In genomic region chr3:56410576-56410975, GRCh38 we compare ENCODE assay signal across 26 cellular contexts. TPM values are rescaled to one million over a fixed set of nuclear protein-coding genes. Genes with fewer than 3 reads are reported as not detected.
"Had no signal": no experiment of that assay in that cellular context is flagged by ENCODE, and none has a peak within 500 bp of the region (broad histone marks: within the 10 kb centered on the region; RNA-seq: fewer than 3 reads in every experiment).

No MANE protein-coding gene starts in this region.

- DNase-seq: Karpas-422; KBM-7; MG63; NCI-H1092; NCI-H1105 treated with DMSO at 0.1 percent for 48 hours; NCI-H1417 treated with DMSO at 0.1 percent for 48 hours; NCI-H146; NCI-H1694 treated with DMSO at 0.1 percent for 48 hours; NCI-H1930; NCI-H2081; NCI-H2107; NCI-H2227 treated with DMSO at 0.1 percent for 48 hours; NCI-H446; NCI-H510A; NCI-H524 treated with DMSO at 0.1 percent for 48 hours; NCI-H69; NCI-H774; NK-92 treated with Interleukin-12 subunit alpha and Interleukin-12 subunit beta, amount 100 ng/mL, for 24 hours; PC-3; SHP77; SK-N-SH; SW 1271; T-cell had no signal

- H3K27me3 ChIP-seq: MG63 had no signal

- H3K9ac ChIP-seq: SK-N-SH had no signal

- ATAC-seq: Panc1, PC-3, T-cell had no signal

- H3K36me3 ChIP-seq: MG63 had no signal

- H3K9me3 ChIP-seq: MG63, SK-N-SH had no signal

- H3K9me3 Mint-ChIP-seq: T-cell had no signal

- H3K4me3 Mint-ChIP-seq: T-cell had no signal

- H3K9me2 ChIP-seq: SK-N-SH had no signal

- H3K27ac Mint-ChIP-seq: T-cell had no signal

- H3K4me1 Mint-ChIP-seq: T-cell had no signal

- H3K4me2 ChIP-seq: SK-N-SH had no signal

- H3K4me3 ChIP-seq: MG63 had no signal

- H3K27ac ChIP-seq: RWPE1 had no signal

- H3K36me3 Mint-ChIP-seq: T-cell had no signal

RNA-seq across cellular contexts. Expression of gene ERC2, which starts 57.7 kb away (rescaled TPM):
- total RNA-seq: OCI-LY7, T-cell had no signal
